7 cellular contexts compared by ENCODE assay signal in the genomic region with DNA sequence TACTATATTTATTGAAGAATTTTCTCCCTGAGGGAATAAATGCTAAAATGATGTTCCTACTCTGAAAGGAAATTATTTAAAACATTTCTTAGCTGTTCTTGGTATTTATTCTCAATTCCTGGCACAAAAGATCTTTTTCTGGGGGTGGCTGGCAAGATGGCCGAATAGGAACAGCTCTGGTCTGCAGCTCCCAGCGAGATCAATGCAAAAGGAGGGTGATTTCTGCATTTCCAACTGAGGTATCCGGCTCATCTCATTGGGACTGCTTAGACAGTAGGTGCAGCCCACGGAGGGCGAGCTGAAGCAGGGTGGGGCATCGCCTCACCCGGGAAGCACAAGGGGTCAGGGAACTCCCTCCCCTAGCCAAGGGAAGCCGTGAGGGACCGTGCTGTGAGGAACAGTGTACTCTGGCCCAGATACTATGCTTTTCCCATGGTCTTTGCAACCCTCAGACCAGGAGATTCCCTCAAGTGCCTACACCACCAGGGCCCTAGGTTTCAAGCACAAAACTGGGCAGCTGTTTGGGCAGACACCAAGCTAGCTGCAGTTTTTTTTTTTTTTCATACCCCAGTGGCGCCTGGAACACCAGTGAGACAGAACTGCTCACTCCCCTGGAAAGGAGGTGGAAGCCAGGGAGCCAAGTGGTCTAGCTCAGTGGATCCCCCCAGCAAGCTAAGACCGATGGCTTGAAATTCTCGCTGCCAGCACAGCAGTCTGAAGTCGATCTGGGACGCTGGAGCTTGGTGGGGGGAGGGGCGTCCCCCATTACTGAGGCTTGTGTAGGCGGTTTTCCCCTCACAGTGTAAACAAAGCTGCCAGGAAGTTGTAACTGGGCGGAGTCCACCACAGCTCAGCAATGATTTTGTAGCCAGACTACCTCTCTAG.
DNase-seq lines count a peak whose midpoint lies in the region; ATAC-seq, FAIRE-seq and TF ChIP-seq lines count a peak whose summit lies in the region.
"Not testable (repeated sequence)": the region's sequence is repeated elsewhere in the genome, so short reads cannot be mapped to it uniquely, and the experiment has no call there.

No MANE protein-coding gene starts in this region.

- H3K9ac ChIP-seq in K562 (ENCODE audit: insufficient read depth in 1 of 2, low read depth in 2 of 2, low read length in 2 of 2) = peak overlapping the region; percentile 57 to 88; a peak in 3 of 4 replicates
- H3K9ac ChIP-seq in keratinocyte (ENCODE audit: control insufficient read depth, extremely low read depth, insufficient read depth, low read length) = not testable (repeated sequence)

- H3K9me3 ChIP-seq in K562 (replicated peaks; ENCODE audit: control insufficient read depth, insufficient read depth, low read depth, low read length); keratinocyte (ENCODE audit: control insufficient read depth, low read depth, low read length): not testable (repeated sequence)
- peaks cover 0 to 28% (median 0%) of the 10 kb centered on the region in 8 donors for H3K9me3 ChIP-seq in spleen

- TF ChIP-seq POLR2A in K562 (conservative IDR thresholded peaks at IDR 0.05) = peak; percentile 65; the same call in 1 of the 2 replicates
- TF ChIP-seq POLR2A in spleen (IDR thresholded peaks at IDR 0.05) = not testable (repeated sequence)

- intact Hi-C loops in activated CD4-positive, alpha-beta T cell treated with anti-CD3 and anti-CD28 coated beads for 36 hours (cut with DNase I, micrococcal nuclease); spleen (cut with DNase I; ENCODE audit: low total_unique reads): not testable (repeated sequence)
- intact Hi-C loops in K562 (cut with micrococcal nuclease) = loop anchor here (5.0 kb wide), 1 partner anchor 59 kb away; no protein-coding TSS in a partner anchor

- not testable (repeated sequence) for H3K27me3 ChIP-seq in K562 (ENCODE audit: control insufficient read depth in 2 of 2, insufficient read depth in 2 of 2, low read length in 2 of 2); keratinocyte (ENCODE audit: control insufficient read depth, extremely low read depth, insufficient read depth, low read length); spleen (replicated peaks in 1 of 7)

- H3K36me3 Mint-ChIP-seq in activated CD4-positive, alpha-beta T cell treated with anti-CD3 and anti-CD28 coated beads for 36 hours (ENCODE audit: low read depth) = peaks cover 22% of the 10 kb centered on the region

- peaks cover 13% of the 10 kb centered on the region for H3K9me3 Mint-ChIP-seq in activated CD4-positive, alpha-beta T cell treated with anti-CD3 and anti-CD28 coated beads for 36 hours (ENCODE audit: low read depth)

- H3K27ac Mint-ChIP-seq in activated CD4-positive, alpha-beta T cell treated with anti-CD3 and anti-CD28 coated beads for 36 hours = peak overlapping the region; percentile 78

- H3K4me3 Mint-ChIP-seq in activated CD4-positive, alpha-beta T cell treated with anti-CD3 and anti-CD28 coated beads for 36 hours = peak overlapping the region; percentile 33

- not testable (repeated sequence) for H4K20me1 ChIP-seq in K562 (replicated peaks; ENCODE audit: control insufficient read depth, insufficient read depth, low read length); keratinocyte (ENCODE audit: control insufficient read depth, extremely low read depth, insufficient read depth, low read length)

- H3K4me1 ChIP-seq in K562 (replicated peaks in 1 of 2; ENCODE audit: control insufficient read depth in 2 of 2, insufficient read depth in 2 of 2, low read length in 2 of 2); keratinocyte (ENCODE audit: control insufficient read depth, extremely low read depth, insufficient read depth, low read length): not testable (repeated sequence)
- peaks cover 0 to 22% (median 14%) of the 10 kb centered on the region in 6 donors for H3K4me1 ChIP-seq in spleen

- not testable (repeated sequence) for H3K79me2 ChIP-seq in K562 (ENCODE audit: control insufficient read depth, insufficient read depth, low read length); keratinocyte (ENCODE audit: control insufficient read depth, insufficient read depth, low read length)

- not testable (repeated sequence) for TF ChIP-seq RAD21 in K562 (CRISPR knock-in tag; conservative IDR thresholded peaks at IDR 0.05 in 1 of 2, IDR thresholded peaks at IDR 0.05 in 1 of 2)

- H3K4me1 Mint-ChIP-seq in activated CD4-positive, alpha-beta T cell treated with anti-CD3 and anti-CD28 coated beads for 36 hours = peaks cover 21% of the 10 kb centered on the region

- not testable (repeated sequence) for BruUV-seq in K562 (replicated peaks; lab: Mats Ljungman, UMichigan)

- not testable (repeated sequence) for TF ChIP-seq CTCF in K562 (IDR thresholded peaks at IDR 0.05 in 2 of 3, conservative IDR thresholded peaks at IDR 0.05 in 1 of 3; ENCODE audit: insufficient read depth in 2 of 3, low read depth in 1 of 3, low read length in 3 of 3); keratinocyte (optimal IDR thresholded peaks at IDR 0.05 in 1 of 3, IDR thresholded peaks at IDR 0.05 in 1 of 3, conservative IDR thresholded peaks at IDR 0.05 in 1 of 3; ENCODE audit: extremely low read depth in 1 of 3, insufficient read depth in 2 of 3, low read length in 3 of 3); spleen (IDR thresholded peaks at IDR 0.05 in 8 of 11, conservative IDR thresholded peaks at IDR 0.05 in 3 of 11)

- dilution Hi-C loops in keratinocyte (cut with MboI; ENCODE audit: extremely low pct_ligation_motif_present, low sequenced_read_pairs) = not testable (repeated sequence)

- WGBS in K562 (ENCODE audit: insufficient coverage, low coverage, missing lambda C conversion rate) = 4% methylated on average over 16 of the region's 17 CpGs
- 27 to 53% (median 32%) methylated on average over 11 to 17 of the region's 17 CpGs for WGBS in spleen, 5 donors

- H3K9me1 ChIP-seq in K562 (ENCODE audit: control insufficient read depth, insufficient read depth, low read length); keratinocyte (ENCODE audit: control insufficient read depth, extremely low read depth, insufficient read depth, low read length): not testable (repeated sequence)

- H2AFZ ChIP-seq in K562 (ENCODE audit: low read depth, low read length) (peak overlapping the region; percentile 89), keratinocyte (ENCODE audit: control insufficient read depth, low read length) (peak overlapping the region; percentile 30)

- peak; percentile 88 for ATAC-seq in GM18907 (IDR thresholded peaks at IDR 0.05; ENCODE audit: unreplicated experiment)
- peak; percentile 82 for ATAC-seq in HG03025 (IDR thresholded peaks at IDR 0.05; ENCODE audit: low FRiP score, unreplicated experiment)
- ATAC-seq in activated CD4-positive, alpha-beta T cell treated with anti-CD3 and anti-CD28 coated beads for 36 hours = peak; percentile 78
- peak; percentile 96 for ATAC-seq in K562

- POLR2A ChIA-PET in activated CD4-positive, alpha-beta T cell treated with anti-CD3 and anti-CD28 coated beads for 36 hours (lab: Charles Lee) = not testable (repeated sequence)
- POLR2A ChIA-PET in K562 (lab: Yijun Ruan, JAX) = interaction anchor here (0.6 to 1.3 kb wide), 3 partner anchors 16 to 991 kb away, joined by 3 to 4 read pairs (median 3); partner anchors contain the start of gene FUNDC1

- H3K27me3 Mint-ChIP-seq in activated CD4-positive, alpha-beta T cell treated with anti-CD3 and anti-CD28 coated beads for 36 hours = not testable (repeated sequence)

- DNase-seq in NCI-H2227 (lab: John Stamatoyannopoulos, UW; ENCODE audit: unreplicated experiment) (peak; percentile 33), K562 (ENCODE audit: extremely low read depth in 1 of 4, low spot score in 3 of 4) (peak; percentile 27 to 81 (median 33)), spleen (peak; percentile 89)
- peak; percentile 60 for DNase-seq in activated CD4-positive, alpha-beta T cell treated with anti-CD3 and anti-CD28 coated beads for 36 hours
- not testable (repeated sequence) for DNase-seq in keratinocyte (ENCODE audit: low read depth, low spot score)

- in situ Hi-C loops in K562 (cut with MboI) = not testable (repeated sequence)

- H3K27ac ChIP-seq in K562 (ENCODE audit: extremely low read depth, low read depth, low read length) (peak overlapping the region; percentile 76), spleen (peak overlapping the region in 6 of 8 donors; percentile 46 to 84 (median 64))
- not testable (repeated sequence) for H3K27ac ChIP-seq in keratinocyte (ENCODE audit: control insufficient read depth, insufficient read depth, low read length)

- H3K4me2 ChIP-seq in K562 (ENCODE audit: insufficient read depth, low read length) (peak overlapping the region; percentile 71), keratinocyte (ENCODE audit: control insufficient read depth, extremely low read depth, insufficient read depth, low read depth, low read length) (peak overlapping the region; percentile 5)

- not testable (repeated sequence) for H3K36me3 ChIP-seq in K562 (ENCODE audit: control insufficient read depth, insufficient read depth, low read length); keratinocyte (ENCODE audit: control insufficient read depth in 2 of 2, extremely low read depth in 1 of 2, insufficient read depth in 2 of 2, low read length in 2 of 2); spleen

- H3K4me3 ChIP-seq in K562 (peak overlapping the region; percentile 18; the same call in 1 of the 2 replicates), spleen (peak overlapping the region in 2 of 8 donors; percentile 20 to 53)
- not testable (repeated sequence) for H3K4me3 ChIP-seq in keratinocyte (ENCODE audit: control insufficient read depth in 2 of 3, extremely low read depth in 1 of 3, insufficient read depth in 2 of 3, low read depth in 1 of 3, low read length in 3 of 3)

- CTCF ChIA-PET in activated CD4-positive, alpha-beta T cell treated with anti-CD3 and anti-CD28 coated beads for 36 hours (lab: Charles Lee) = interaction anchor here (1.0 to 1.2 kb wide), 2 partner anchors 9 to 1293 kb away, joined by 3 to 6 read pairs; no protein-coding TSS in a partner anchor
- CTCF ChIA-PET in K562 (lab: Yijun Ruan, JAX; ENCODE audit: low intra/inter-chr PET ratio) = not testable (repeated sequence)

- FAIRE-seq in K562 (lab: Jason Lieb, UNC) = peak; percentile 85
- FAIRE-seq in keratinocyte (lab: Jason Lieb, UNC) = not testable (repeated sequence)

- peak; percentile 66 for TF ChIP-seq EP300 in K562 (IDR thresholded peaks at IDR 0.05; ENCODE audit: low read length)

TF ChIP-seq in K562, 482 proteins besides CTCF, POLR2A, EP300 and RAD21 (continues in another document):
- TF ChIP-seq TBL1XR1 (IDR thresholded peaks at IDR 0.05; ENCODE audit: low read length in 2 of 2) = peak in 1 of 2 experiments; percentile 63; a peak in 2 of 4 replicates
- peak; percentile 11; the same call in 1 of the 2 replicates for TF ChIP-seq ESRRA (IDR thresholded peaks at IDR 0.05; ENCODE audit: borderline replicate concordance, low read depth)
- peak; percentile 41; the same call in 1 of the 2 replicates for TF ChIP-seq PHF8 (IDR thresholded peaks at IDR 0.05; ENCODE audit: borderline replicate concordance, low read length)
